In genomic region chr17:47982091-47982617, GRCh38 we compare ENCODE assay signal across 2 cellular contexts.
TF ChIP-seq lines count a peak whose summit lies in the region.

No MANE protein-coding gene starts in this region.

TF ChIP-seq in HEK293, 187 proteins besides CTCF, POLR2A, EP300 and RAD21 (continued from another document):
- TF ChIP-seq ZNF580 (tag by site-specific recombination; IDR thresholded peaks at IDR 0.05) (no peak), ZNF610 (tag by site-specific recombination; IDR thresholded peaks at IDR 0.05; ENCODE audit: borderline replicate concordance) (no peak), ZNF558 (tag by site-specific recombination; IDR thresholded peaks at IDR 0.05) (no peak), ZNF433 (tag by site-specific recombination; IDR thresholded peaks at IDR 0.05; ENCODE audit: low read depth) (no peak), ZNF837 (tag by site-specific recombination; IDR thresholded peaks at IDR 0.05) (no peak), ZNF692 (tag by site-specific recombination; IDR thresholded peaks at IDR 0.05) (no peak), ZNF248 (tag by site-specific recombination; IDR thresholded peaks at IDR 0.05) (no peak), KLF10 (tag by site-specific recombination; IDR thresholded peaks at IDR 0.05) (no peak), ZNF214 (tag by site-specific recombination; IDR thresholded peaks at IDR 0.05; ENCODE audit: borderline replicate concordance) (no peak), WT1 (tag by site-specific recombination; IDR thresholded peaks at IDR 0.05) (peak; percentile 81), ZNF426 (tag by site-specific recombination; IDR thresholded peaks at IDR 0.05) (no peak), ZNF350 (tag by site-specific recombination; IDR thresholded peaks at IDR 0.05) (no peak), ZNF544 (tag by site-specific recombination; IDR thresholded peaks at IDR 0.05) (no peak)

TF ChIP-seq in SK-N-SH treated with all-trans-retinoic acid at 6 μM for 48 hours, 23 proteins besides CTCF, POLR2A, EP300 and RAD21 (continued from another document):
- TF ChIP-seq CSRNP3 (CRISPR knock-in tag; IDR thresholded peaks at IDR 0.05) (no peak), ZNF70 (CRISPR knock-in tag; IDR thresholded peaks at IDR 0.05) (no peak), ZNF565 (CRISPR knock-in tag; conservative IDR thresholded peaks at IDR 0.05; ENCODE audit: low read depth) (no peak), PATZ1 (CRISPR knock-in tag; IDR thresholded peaks at IDR 0.05; ENCODE audit: borderline replicate concordance) (peak; percentile 96), OSR1 (CRISPR knock-in tag; IDR thresholded peaks at IDR 0.05) (no peak), ZNF8 (CRISPR knock-in tag; IDR thresholded peaks at IDR 0.05) (no peak)
